In genomic region chr19:49639401-49640112, GRCh38 we compare ENCODE assay signal across 8 cellular contexts. TPM values are rescaled to one million over a fixed set of nuclear protein-coding genes. Genes with fewer than 3 reads are reported as not detected.
DNase-seq lines count a peak whose midpoint lies in the region; ATAC-seq and TF ChIP-seq lines count a peak whose summit lies in the region.

No MANE protein-coding gene starts in this region.

- peaks cover 3% of the 10 kb centered on the region for H3K36me3 Mint-ChIP-seq in activated T-cell treated with anti-CD3 and anti-CD28 coated beads, Interleukin-2, amount 50 U/mL, for 4 hours (ENCODE audit: insufficient read depth)

- no peak for TF ChIP-seq CTCF in astrocyte of the cerebellum (IDR thresholded peaks at IDR 0.05; ENCODE audit: low read depth, low read length, missing control alignments)
- no peak for TF ChIP-seq CTCF in right lobe of liver (IDR thresholded peaks at IDR 0.05)
- no peak for TF ChIP-seq CTCF in tibial nerve (IDR thresholded peaks at IDR 0.05)

- no peaks in the 10 kb centered on the region for H3K9me3 Mint-ChIP-seq in activated T-cell treated with anti-CD3 and anti-CD28 coated beads, Interleukin-2, amount 50 U/mL, for 4 hours

- H3K27ac ChIP-seq in right lobe of liver (peak overlapping the region; percentile 73 to 83 (median 78)), tibial nerve (peak overlapping the region; percentile 95 to 100 (median 99))

- DNase-seq in activated T-cell treated with anti-CD3 and anti-CD28 coated beads, Interleukin-2, amount 50 U/mL, for 4 hours, result no peak
- DNase-seq in activated T-cell treated with anti-CD3 and anti-CD28 coated beads, Interleukin-2, amount 50 U/mL, for 48 hours, result no peak
- no peak for DNase-seq in astrocyte of the cerebellum (ENCODE audit: low read depth)
- no peak for DNase-seq in right lobe of liver
- peak in 1 of 2 donors; percentile 20 for DNase-seq in tibial nerve (ENCODE audit: low spot score in 2 of 2)
- DNase-seq in NCI-H1417 (lab: John Stamatoyannopoulos, UW), result no peak
- no peak for DNase-seq in MV-4-11 (lab: John Stamatoyannopoulos, UW)

- peaks cover 53% of the 10 kb centered on the region for H3K4me1 Mint-ChIP-seq in activated T-cell treated with anti-CD3 and anti-CD28 coated beads, Interleukin-2, amount 50 U/mL, for 4 hours (ENCODE audit: low read depth)

- ATAC-seq in activated T-cell treated with anti-CD3 and anti-CD28 coated beads, Interleukin-2, amount 50 U/mL, for 4 hours, result no peak
- ATAC-seq in right lobe of liver, result no peak
- no peak for ATAC-seq in HG03378 (IDR thresholded peaks at IDR 0.05; ENCODE audit: unreplicated experiment)

- no peak for TF ChIP-seq POLR2A in right lobe of liver (IDR thresholded peaks at IDR 0.05)
- peak; percentile 31 to 36 for TF ChIP-seq POLR2A in tibial nerve (IDR thresholded peaks at IDR 0.05)

- WGBS in right lobe of liver (ENCODE audit: insufficient coverage, low coverage, low lambda C conversion rate, missing lambda C conversion rate), result 6% methylated on average over 6 of the region's 31 CpGs
- WGBS in tibial nerve, 2 donors, result 3 to 4% methylated on average over 21 to 24 of the region's 31 CpGs

- H3K36me3 ChIP-seq in right lobe of liver (no peaks in the 10 kb centered on the region), tibial nerve (peaks cover 0 to 24% (median 0%) of the 10 kb centered on the region in 3 donors)

- no peak for TF ChIP-seq EP300 in tibial nerve (IDR thresholded peaks at IDR 0.05)

- no peaks in the 10 kb centered on the region for H3K27me3 Mint-ChIP-seq in activated T-cell treated with anti-CD3 and anti-CD28 coated beads, Interleukin-2, amount 50 U/mL, for 4 hours (ENCODE audit: low read depth)

- H3K27me3 ChIP-seq in right lobe of liver (no peaks in the 10 kb centered on the region), tibial nerve (no peaks in the 10 kb centered on the region)

- H3K9me3 ChIP-seq in right lobe of liver (no peaks in the 10 kb centered on the region), tibial nerve (no peaks in the 10 kb centered on the region)

- peaks cover 0 to 15% (median 8%) of the 10 kb centered on the region in 4 donors for H3K4me1 ChIP-seq in right lobe of liver
- H3K4me1 ChIP-seq in tibial nerve, result peaks cover 0 to 70% (median 34%) of the 10 kb centered on the region in 4 donors

- in situ Hi-C loops in astrocyte of the cerebellum (cut with HindIII; ENCODE audit: low sequenced_read_pairs), result loop anchor here (10.0 kb wide), 1 partner anchor 125 kb away; the partner anchor contains the start of gene FCGRT

- intact Hi-C loops in right lobe of liver (cut with DNase I), result no loop called here

- H3K4me3 Mint-ChIP-seq in activated T-cell treated with anti-CD3 and anti-CD28 coated beads, Interleukin-2, amount 50 U/mL, for 4 hours, result peak overlapping the region; percentile 98

- H3K4me3 ChIP-seq in astrocyte of the cerebellum (ENCODE audit: low read depth, low read length) (peak overlapping the region; percentile 69), right lobe of liver (peak overlapping the region; percentile 40 to 62 (median 58)), tibial nerve (peak overlapping the region; percentile 56 to 98 (median 61))

RNA-seq across cellular contexts. Expression of gene RRAS, which starts 0.4 kb away (rescaled TPM):
- 1 to 10 TPM; 2.3 to 3.8 (median 3.5) TPM for total RNA-seq in activated T-cell treated with anti-CD3 and anti-CD28 coated beads, Interleukin-2, amount 50 U/mL, for 4 hours
- 10 to 100 TPM in 5 of 6 experiments, 1 to 10 TPM in 1; 8.5 to 16.4 (median 11.5) TPM for total RNA-seq in right lobe of liver
- total RNA-seq in tibial nerve, result 100 to 1,000 TPM in 3 of 4 donors, 10 to 100 TPM in 1; 81.6 to 190 (median 162) TPM

RNA-seq across cellular contexts. Expression of gene SCAF1, which starts 2.5 kb away (rescaled TPM):
- total RNA-seq in activated T-cell treated with anti-CD3 and anti-CD28 coated beads, Interleukin-2, amount 50 U/mL, for 4 hours, result 10 to 100 TPM; 81.7 to 82.9 (median 82.5) TPM
- 10 to 100 TPM; 14.6 to 33.0 (median 27.3) TPM for total RNA-seq in right lobe of liver
- total RNA-seq in tibial nerve, result 10 to 100 TPM; 20.1 to 53.7 (median 31.1) TPM

RNA-seq across cellular contexts. Expression of gene IRF3, which starts 26.1 kb away (rescaled TPM):
- total RNA-seq in activated T-cell treated with anti-CD3 and anti-CD28 coated beads, Interleukin-2, amount 50 U/mL, for 4 hours, result 100 to 1,000 TPM; 140 to 160 (median 148) TPM
- 10 to 100 TPM; 29.6 to 41.8 (median 35.3) TPM for total RNA-seq in right lobe of liver
- 10 to 100 TPM; 41.4 to 85.2 (median 72.4) TPM for total RNA-seq in tibial nerve

RNA-seq across cellular contexts. Expression of gene BCL2L12, which starts 26.2 kb away (rescaled TPM):
- total RNA-seq in activated T-cell treated with anti-CD3 and anti-CD28 coated beads, Interleukin-2, amount 50 U/mL, for 4 hours, result 10 to 100 TPM; 64.6 to 71.2 (median 71.1) TPM
- total RNA-seq in right lobe of liver (10 to 100 TPM in 4 of 6 experiments, 1 to 10 TPM in 2; 4.5 to 11.6 (median 10.5) TPM), tibial nerve (1 to 10 TPM; 4.7 to 6.8 (median 5.8) TPM)

RNA-seq across cellular contexts. Expression of gene PRMT1, which starts 37.5 kb away (rescaled TPM):
- 100 to 1,000 TPM; 692 to 815 (median 725) TPM for total RNA-seq in activated T-cell treated with anti-CD3 and anti-CD28 coated beads, Interleukin-2, amount 50 U/mL, for 4 hours
- total RNA-seq in right lobe of liver, result 10 to 100 TPM; 25.3 to 63.2 (median 39.9) TPM
- total RNA-seq in tibial nerve, result 100 to 1,000 TPM; 106 to 147 (median 132) TPM

Comparison
In these comparisons a context has a peak if more than half of its experiments do, and no peak if none do; other contexts are left out.
1. RNA of gene RRAS, which starts 0.4 kb away (total RNA-seq): 81.6 to 190 TPM in tibial nerve; 8.5 to 16.4 TPM in right lobe of liver and 2.3 to 3.8 TPM in activated T-cell treated with anti-CD3 and anti-CD28 coated beads, Interleukin-2, amount 50 U/mL, for 4 hours; every median in the first group is over 4 times any median in the second.
2. Peak in every context shown above with its lines, with median percentiles within 50 percentile points of each other: H3K4me3 ChIP-seq.